1 cellular context compared by ENCODE assay signal in the genomic region with DNA sequence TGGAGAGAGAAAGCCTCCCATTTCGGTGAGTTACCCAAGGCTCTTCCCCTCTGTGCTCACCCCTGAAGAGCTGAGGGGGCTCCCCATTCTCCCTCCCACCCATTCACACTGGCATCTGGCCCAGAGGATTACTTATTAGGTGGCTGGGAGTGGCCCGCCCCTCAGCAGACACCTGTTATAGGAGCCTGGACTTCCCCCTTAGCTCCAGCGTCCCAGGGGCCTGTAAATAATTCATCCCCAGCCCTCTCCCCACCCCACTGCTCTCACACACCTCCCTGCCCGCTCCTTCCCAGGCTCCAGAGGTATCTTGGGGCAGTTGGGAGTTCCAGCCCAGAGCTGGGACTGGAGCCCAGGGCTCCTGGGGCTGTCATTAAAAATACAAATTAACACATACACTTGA.
TF ChIP-seq lines count a peak whose summit lies in the region.

No MANE protein-coding gene starts in this region.

TF ChIP-seq in IMR-90, 13 proteins besides CTCF, POLR2A, EP300 and RAD21 (continued from another document):
- TF ChIP-seq, protein P1, sequence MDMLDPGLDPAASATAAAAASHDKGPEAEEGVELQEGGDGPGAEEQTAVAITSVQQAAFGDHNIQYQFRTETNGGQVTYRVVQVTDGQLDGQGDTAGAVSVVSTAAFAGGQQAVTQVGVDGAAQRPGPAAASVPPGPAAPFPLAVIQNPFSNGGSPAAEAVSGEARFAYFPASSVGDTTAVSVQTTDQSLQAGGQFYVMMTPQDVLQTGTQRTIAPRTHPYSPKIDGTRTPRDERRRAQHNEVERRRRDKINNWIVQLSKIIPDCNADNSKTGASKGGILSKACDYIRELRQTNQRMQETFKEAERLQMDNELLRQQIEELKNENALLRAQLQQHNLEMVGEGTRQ (IDR thresholded peaks at IDR 0.05; ENCODE audit: low read depth, low read length), result no peak
- no peak for TF ChIP-seq RFX5 (IDR thresholded peaks at IDR 0.05; ENCODE audit: low read depth, low read length)
- no peak for TF ChIP-seq CHD1 (IDR thresholded peaks at IDR 0.05; ENCODE audit: low read depth, low read length)
- no peak for TF ChIP-seq MXI1 (IDR thresholded peaks at IDR 0.05; ENCODE audit: borderline replicate concordance, low read depth, low read length)
- TF ChIP-seq SMC3 (IDR thresholded peaks at IDR 0.05; ENCODE audit: low read depth, low read length), result no peak
- no peak for TF ChIP-seq MAZ (IDR thresholded peaks at IDR 0.05; ENCODE audit: borderline replicate concordance, low read depth, low read length)
- no peak for TF ChIP-seq MAFK (IDR thresholded peaks at IDR 0.05; ENCODE audit: low read depth, low read length)
- TF ChIP-seq CEBPB (IDR thresholded peaks at IDR 0.05; ENCODE audit: low read depth, low read length), result no peak
- TF ChIP-seq NFE2L2 (IDR thresholded peaks at IDR 0.05; ENCODE audit: low read depth, low read length), result no peak
TF ChIP-seq in IMR-90: peak in this region for 0.
